ENCODE assay signal across 23 cellular contexts in the genomic region with DNA sequence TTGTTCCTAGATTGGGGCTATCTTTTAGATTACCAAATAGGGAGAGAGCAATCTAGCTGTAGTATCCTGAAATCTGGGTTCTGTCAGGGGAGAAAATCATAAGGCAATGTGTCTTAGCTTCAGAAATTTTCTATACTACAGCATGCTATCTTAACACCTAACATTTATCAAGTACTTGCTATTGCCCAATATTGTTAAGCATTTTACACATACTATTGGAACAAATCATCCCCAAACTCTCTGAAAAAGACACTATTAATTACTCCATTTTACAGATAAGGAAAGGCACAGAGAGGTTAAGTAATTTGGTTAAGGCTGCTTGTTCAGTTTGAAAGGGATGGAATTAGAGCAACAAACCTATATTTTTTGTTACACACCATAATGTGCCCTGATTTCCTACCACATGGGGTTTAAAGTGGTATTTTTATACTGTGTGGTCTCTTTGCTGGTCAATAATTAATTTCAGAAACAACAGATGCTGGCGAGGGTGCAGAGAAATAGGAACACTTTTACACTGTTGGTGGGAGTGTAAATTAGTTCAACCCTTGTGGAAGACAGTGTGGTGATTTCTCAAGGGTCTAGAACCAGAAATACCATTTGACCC.
"Had no signal": no experiment of that assay in that cellular context is flagged by ENCODE, and none has a peak within 500 bp of the region (broad histone marks: within the 10 kb centered on the region; RNA-seq: fewer than 3 reads in every experiment).

No MANE protein-coding gene starts in this region.

- ATAC-seq: activated CD8-positive, alpha-beta T cell treated with anti-CD3 and anti-CD28 coated beads for 36 hours; activated T-cell treated with anti-CD3 and anti-CD28 coated beads, Interleukin-2, amount 50 U/mL, for 4 hours; mucosa of descending colon; right cardiac atrium; stimulated activated naive CD8-positive, alpha-beta T cell treated with anti-CD3 and anti-CD28 coated beads, Interleukin-15, Interleukin-2, amounts not matched to agents 100 U/mL and 50 U/mL, for 24 hours had no signal

- H3K4me1 ChIP-seq: prostate gland, tibial nerve, uterus had no signal

- H3K27ac ChIP-seq: brain microvascular endothelial cell, prostate gland, tibial nerve, uterus had no signal

- H3K27me3 ChIP-seq: brain microvascular endothelial cell, tibial nerve, uterus had no signal

- H3K9me3 ChIP-seq: mucosa of descending colon, prostate gland, tibial nerve, uterus had no signal

- H3K4me3 ChIP-seq: mucosa of descending colon, prostate gland, tibial nerve, uterus had no signal

- H3K36me3 ChIP-seq: brain microvascular endothelial cell, prostate gland, uterus had no signal

- DNase-seq: activated CD4-positive, alpha-beta T cell treated with anti-CD3 and anti-CD28 coated beads, Interleukin-2, amount 10 ng/mL, durations not matched to agents 24 days and 14 days; activated CD4-positive, CD25-positive, alpha-beta regulatory T cell; activated CD8-positive, alpha-beta T cell treated with anti-CD3 and anti-CD28 coated beads for 36 hours; activated naive CD4-positive, alpha-beta T cell treated with anti-CD3 and anti-CD28 coated beads for 36 hours; activated T-cell treated with anti-CD3 and anti-CD28 coated beads, Interleukin-2, amount 50 U/mL, for 4 hours; anterior cingulate cortex; brain microvascular endothelial cell; central memory CD4-positive, alpha-beta T cell; erythroblast; foreskin melanocyte; glutamatergic neuron; hippocampal formation; left cardiac atrium; mesenchymal stem cell; mucosa of descending colon; naive B cell; right cardiac atrium; stimulated activated CD4-positive, alpha-beta T cell treated with anti-CD3 and anti-CD28 coated beads, Interleukin-2, amount 100 ng/mL, for 24 hours; stimulated activated naive CD8-positive, alpha-beta T cell treated with anti-CD3 and anti-CD28 coated beads, Interleukin-15, Interleukin-2, amounts not matched to agents 100 U/mL and 50 U/mL, for 24 hours; substantia nigra; uterus had no signal
